ENCODE assay signal across 8 cellular contexts in the genomic region with DNA sequence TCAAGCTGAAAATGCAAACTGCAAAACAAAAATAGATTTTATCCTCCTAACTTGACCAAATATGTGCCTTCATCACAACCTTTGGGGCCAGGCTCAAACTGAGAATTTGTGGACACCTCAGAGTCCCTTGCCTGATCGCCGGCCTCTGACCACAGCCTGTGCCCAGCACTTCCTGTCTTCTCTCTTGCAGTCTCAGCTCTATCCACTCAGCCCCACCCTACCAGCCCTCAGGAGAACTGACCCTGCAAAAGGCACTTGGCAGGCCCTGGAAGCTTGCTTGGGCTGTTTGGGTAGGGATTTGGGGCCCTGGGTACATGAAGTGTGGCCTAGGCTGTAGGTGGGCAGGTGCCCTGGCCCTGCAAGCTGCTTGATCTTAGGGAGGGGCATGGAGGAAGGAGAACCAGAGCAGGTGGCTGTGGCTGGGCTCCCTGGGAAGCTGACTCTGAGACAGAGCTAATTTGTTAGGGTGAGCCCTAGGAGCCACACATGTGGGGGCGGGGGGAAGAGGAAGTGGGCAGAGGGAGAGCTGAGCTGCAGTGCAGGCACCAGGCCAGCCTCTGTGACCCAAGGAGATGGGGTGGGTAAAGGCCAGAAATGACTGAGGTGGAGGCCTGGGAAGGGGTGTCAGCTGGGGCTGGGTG. TPM values are rescaled to one million over a fixed set of nuclear protein-coding genes. Genes with fewer than 3 reads are reported as not detected.
DNase-seq lines count a peak whose midpoint lies in the region; ATAC-seq, FAIRE-seq and TF ChIP-seq lines count a peak whose summit lies in the region.

No MANE protein-coding gene starts in this region.

- H3K4me1 Mint-ChIP-seq in stimulated activated memory B cell treated with anti-CD40 and anti-IgM and Interleukin-4, amounts not matched to agents 10 μg/mL and 1 μg/mL and 100 μg/mL, for 72 hours, result peaks cover 25% of the 10 kb centered on the region

- FAIRE-seq in H54 (lab: Jason Lieb, UNC) (no peak), HTR-8/SVneo (lab: Jason Lieb, UNC) (no peak)

- DNase-seq in SKM-1 (lab: John Stamatoyannopoulos, UW; ENCODE audit: unreplicated experiment), result peak; percentile 81
- DNase-seq in cardiac septum (ENCODE audit: low spot score), result peak; percentile 84
- no peak for DNase-seq in H54 (ENCODE audit: insufficient read length, low spot score)
- DNase-seq in NCI-H446 treated with DMSO at 0.1 percent for 48 hours (lab: John Stamatoyannopoulos, UW), result no peak
- DNase-seq in HTR-8/SVneo (ENCODE audit: insufficient read length, low spot score), result no peak

- ATAC-seq in GM21447 (IDR thresholded peaks at IDR 0.05; ENCODE audit: unreplicated experiment), result peak; percentile 54
- peak; percentile 71 for ATAC-seq in stimulated activated memory B cell treated with anti-CD40 and anti-IgM and Interleukin-4, amounts not matched to agents 10 μg/mL and 1 μg/mL and 100 μg/mL, for 72 hours
- ATAC-seq in GM18517 (IDR thresholded peaks at IDR 0.05; ENCODE audit: unreplicated experiment), result no peak

- peaks cover 3% of the 10 kb centered on the region for H3K9me3 Mint-ChIP-seq in stimulated activated memory B cell treated with anti-CD40 and anti-IgM and Interleukin-4, amounts not matched to agents 10 μg/mL and 1 μg/mL and 100 μg/mL, for 72 hours

- H3K27me3 Mint-ChIP-seq in stimulated activated memory B cell treated with anti-CD40 and anti-IgM and Interleukin-4, amounts not matched to agents 10 μg/mL and 1 μg/mL and 100 μg/mL, for 72 hours, result peaks cover 76% of the 10 kb centered on the region

- peak overlapping the region; percentile 10 for H3K27ac Mint-ChIP-seq in stimulated activated memory B cell treated with anti-CD40 and anti-IgM and Interleukin-4, amounts not matched to agents 10 μg/mL and 1 μg/mL and 100 μg/mL, for 72 hours

- intact Hi-C loops in cardiac septum (cut with DNase I), result loop anchor here (5.0 to 10.0 kb wide), 2 partner anchors 42 to 620 kb away; no protein-coding TSS in a partner anchor

- no peaks in the 10 kb centered on the region for H3K36me3 Mint-ChIP-seq in stimulated activated memory B cell treated with anti-CD40 and anti-IgM and Interleukin-4, amounts not matched to agents 10 μg/mL and 1 μg/mL and 100 μg/mL, for 72 hours

- no peak for TF ChIP-seq POLR2A in H54 (IDR thresholded peaks at IDR 0.05; ENCODE audit: low read depth, low read length)

- no peak overlapping the region for H3K4me3 Mint-ChIP-seq in stimulated activated memory B cell treated with anti-CD40 and anti-IgM and Interleukin-4, amounts not matched to agents 10 μg/mL and 1 μg/mL and 100 μg/mL, for 72 hours

RNA-seq across cellular contexts. Expression of a gene that starts 8.6 kb away (rescaled TPM):
- total RNA-seq in cardiac septum, result 77.1 TPM

RNA-seq across cellular contexts. Expression of a gene that starts 58.7 kb away (rescaled TPM):
- total RNA-seq in cardiac septum, result 29.6 TPM

RNA-seq across cellular contexts. Expression of a gene that starts 58.8 kb away (rescaled TPM):
- total RNA-seq in cardiac septum, result 43.8 TPM

Comparison
In these comparisons a context has a peak if more than half of its experiments do, and no peak if none do; other contexts are left out.
1. DNase-seq: peak in SKM-1 (single experiment) and cardiac septum (single experiment); none in H54 (single experiment), NCI-H446 treated with DMSO at 0.1 percent for 48 hours (single experiment) and HTR-8/SVneo (single experiment).